ENCODE assay signal across 8 cellular contexts in the genomic region with DNA sequence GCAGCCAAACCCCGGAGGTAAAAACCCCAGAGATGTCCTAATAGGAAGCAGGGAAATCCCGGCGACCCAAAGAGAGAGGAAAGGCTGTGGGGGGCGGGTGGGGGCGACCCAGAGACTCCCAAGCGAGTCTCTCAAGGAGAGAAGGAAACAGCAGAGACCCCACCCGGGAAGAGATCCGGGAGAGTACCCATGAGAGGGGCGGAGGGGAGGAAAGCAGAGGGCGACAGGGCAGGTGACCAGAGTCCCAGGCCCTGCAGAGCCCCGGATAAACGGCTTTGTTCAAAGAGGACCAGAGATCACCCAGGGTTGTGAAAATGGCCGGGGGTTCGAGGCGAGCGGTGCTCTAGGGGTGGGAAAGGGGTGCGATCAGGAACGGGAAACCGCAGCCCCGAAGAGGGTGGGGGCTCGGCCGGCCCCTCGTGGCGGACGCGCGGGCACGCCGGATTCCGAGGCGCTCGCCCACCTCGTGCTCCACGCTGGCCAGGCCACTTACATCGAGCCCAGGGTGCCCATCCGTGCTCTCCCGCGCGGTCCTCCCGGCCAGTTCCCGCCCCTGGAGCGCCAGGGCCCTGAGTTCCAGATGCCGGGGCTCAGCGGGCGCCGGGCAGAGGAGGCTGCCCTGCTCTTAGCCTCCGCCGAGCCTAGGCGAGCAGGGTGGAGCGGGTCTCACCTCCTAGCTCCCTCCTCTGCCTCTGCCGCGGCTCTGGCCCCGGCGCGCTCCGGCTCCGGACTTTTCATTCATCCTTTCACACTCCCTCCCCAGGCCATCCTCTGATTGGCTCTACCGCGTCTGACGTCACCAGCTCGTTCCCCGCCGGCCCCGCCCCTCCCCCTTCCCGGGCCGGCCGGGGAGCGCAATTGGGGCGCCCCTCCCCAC. TPM values are rescaled to one million over a fixed set of nuclear protein-coding genes. Genes with fewer than 3 reads are reported as not detected.
DNase-seq lines count a peak whose midpoint lies in the region; ATAC-seq, FAIRE-seq and TF ChIP-seq lines count a peak whose summit lies in the region.

No MANE protein-coding gene starts in this region.

- H3K79me2 ChIP-seq in PC-3 (ENCODE audit: low read length) = no peaks in the 10 kb centered on the region

- H3K27ac ChIP-seq in BLaER1 (no peak overlapping the region), PC-3 (ENCODE audit: low read length) (no peak overlapping the region)

- intact Hi-C loops in PC-3 (cut with micrococcal nuclease) = no loop called here

- CTCF ChIA-PET in PC-3 (lab: Charles Lee) = no interaction called here

- peaks cover 100% of the 10 kb centered on the region for H3K27me3 ChIP-seq in BLaER1
- H3K27me3 ChIP-seq in PC-3 (ENCODE audit: low read length) = peaks cover 42% of the 10 kb centered on the region

- no peaks in the 10 kb centered on the region for H3K36me3 ChIP-seq in BLaER1
- H3K36me3 ChIP-seq in PC-3 (ENCODE audit: low read depth, low read length) = no peaks in the 10 kb centered on the region

- no peaks in the 10 kb centered on the region for H3F3A ChIP-seq in PC-3 (ENCODE audit: low read length, unreplicated experiment)

- ATAC-seq in GM19372 (IDR thresholded peaks at IDR 0.05; ENCODE audit: low read depth, unreplicated experiment) (peak; percentile 71), PC-3 (peak; percentile 84)

- no peak for TF ChIP-seq CTCF in PC-3 (conservative IDR thresholded peaks at IDR 0.05; ENCODE audit: low read depth, low read length)

- H3K4me3 ChIP-seq in BLaER1 (peak overlapping the region; percentile 34; the same call in 1 of the 2 replicates), PC-3 (ENCODE audit: low read length) (peak overlapping the region; percentile 17; the same call in 1 of the 2 replicates)

- H3K4me2 ChIP-seq in BLaER1 (no peak overlapping the region), PC-3 (ENCODE audit: low read length) (peak overlapping the region; percentile 47)

- H3K4me1 ChIP-seq in BLaER1 (no peaks in the 10 kb centered on the region), PC-3 (ENCODE audit: insufficient read depth, low read length) (peaks cover 10% of the 10 kb centered on the region; the same call in 1 of the 2 replicates)

- POLR2A ChIA-PET in PC-3 (lab: Charles Lee; ENCODE audit: unreplicated experiment) = no interaction called here

- H4K20me1 ChIP-seq in BLaER1 = peaks cover 42% of the 10 kb centered on the region; the same call in 1 of the 2 replicates
- no peaks in the 10 kb centered on the region for H4K20me1 ChIP-seq in PC-3 (ENCODE audit: low read length)

- no peak overlapping the region for H3K9ac ChIP-seq in BLaER1
- H3K9ac ChIP-seq in PC-3 (ENCODE audit: low read length) = no peak overlapping the region

- no peaks in the 10 kb centered on the region for H3K9me2 ChIP-seq in PC-3 (replicated peaks; ENCODE audit: low read length)

- peak overlapping the region; percentile 14; the same call in 1 of the 2 replicates for H2AFZ ChIP-seq in PC-3 (ENCODE audit: low read length)

- BruUV-seq in PC-3 (replicated peaks; lab: Mats Ljungman, UMichigan) = no TSS peak

- H3K9me3 ChIP-seq in BLaER1 (peaks cover 20% of the 10 kb centered on the region), PC-3 (ENCODE audit: low read length) (no peaks in the 10 kb centered on the region)

- DNase-seq in HuH-7 (ENCODE audit: low spot score) (peak; percentile 95), PC-3 (peak; percentile 49), frontal cortex (ENCODE audit: low spot score in 2 of 2) (peak; percentile 94 to 96), nucleus accumbens (lab: John Stamatoyannopoulos, UW) (peak in 55 of 56 donors; percentile 52 to 94 (median 83)), superior temporal gyrus (ENCODE audit: extremely low spot score) (peak; percentile 95)
- DNase-seq in activated gamma-delta T cell treated with anti-CD3 and anti-CD28 coated beads, Interleukin-2, amount 50 U/mL, for 16 hours (ENCODE audit: low read depth) = peak; percentile 47

- FAIRE-seq in frontal cortex (lab: Jason Lieb, UNC) = no peak

RNA-seq across cellular contexts. Expression of a gene that starts 52.3 kb away (rescaled TPM):
- total RNA-seq in PC-3 (2014; rRNA removed) (0.26 TPM in 1 of 2 replicates, not detected in the other), frontal cortex (not detected)
